ENCODE assay signal across 1 cellular context in the genomic region with DNA sequence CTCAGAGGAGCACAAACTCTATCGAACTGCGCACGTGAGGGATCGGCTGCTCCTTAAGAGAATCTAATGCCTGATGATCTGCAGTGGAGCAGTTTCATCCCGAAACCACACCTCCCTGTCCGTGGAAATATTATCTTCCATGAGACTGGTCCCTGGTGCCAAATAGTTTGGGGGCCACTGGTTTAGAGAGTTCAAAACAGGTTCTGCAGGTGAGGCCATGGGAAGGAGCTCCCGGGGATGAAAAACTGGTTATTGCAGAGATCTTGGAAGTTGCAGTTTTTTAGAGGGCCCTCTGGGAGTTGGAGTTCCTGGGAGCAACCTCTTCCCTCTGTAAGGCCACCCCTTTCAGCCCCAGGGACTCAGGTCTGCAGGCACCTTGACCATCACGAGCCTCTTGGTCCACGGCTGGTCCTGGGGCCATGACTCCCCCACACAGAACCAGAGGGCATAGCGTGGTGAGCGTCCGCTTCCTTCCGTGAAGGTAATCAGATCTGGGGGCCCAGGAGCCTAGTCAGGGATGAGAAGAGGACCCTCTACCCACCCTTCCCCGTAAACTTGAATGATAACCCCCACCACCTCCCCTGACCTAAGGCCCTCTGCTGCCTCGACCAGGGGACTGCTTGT.
A peak's percentile ranks its signal among the peaks of the same experiment; 100 is the strongest.
TF ChIP-seq lines count a peak whose summit lies in the region.

No MANE protein-coding gene starts in this region.

TF ChIP-seq in K562, 482 proteins besides CTCF, POLR2A, EP300 and RAD21:
- TF ChIP-seq RBFOX2 (IDR thresholded peaks at IDR 0.05; ENCODE audit: low read depth, low read length) = 0 out of 2 replicates have a peak, but pooled peaks have one; percentile 34
- TF ChIP-seq, protein P1, sequence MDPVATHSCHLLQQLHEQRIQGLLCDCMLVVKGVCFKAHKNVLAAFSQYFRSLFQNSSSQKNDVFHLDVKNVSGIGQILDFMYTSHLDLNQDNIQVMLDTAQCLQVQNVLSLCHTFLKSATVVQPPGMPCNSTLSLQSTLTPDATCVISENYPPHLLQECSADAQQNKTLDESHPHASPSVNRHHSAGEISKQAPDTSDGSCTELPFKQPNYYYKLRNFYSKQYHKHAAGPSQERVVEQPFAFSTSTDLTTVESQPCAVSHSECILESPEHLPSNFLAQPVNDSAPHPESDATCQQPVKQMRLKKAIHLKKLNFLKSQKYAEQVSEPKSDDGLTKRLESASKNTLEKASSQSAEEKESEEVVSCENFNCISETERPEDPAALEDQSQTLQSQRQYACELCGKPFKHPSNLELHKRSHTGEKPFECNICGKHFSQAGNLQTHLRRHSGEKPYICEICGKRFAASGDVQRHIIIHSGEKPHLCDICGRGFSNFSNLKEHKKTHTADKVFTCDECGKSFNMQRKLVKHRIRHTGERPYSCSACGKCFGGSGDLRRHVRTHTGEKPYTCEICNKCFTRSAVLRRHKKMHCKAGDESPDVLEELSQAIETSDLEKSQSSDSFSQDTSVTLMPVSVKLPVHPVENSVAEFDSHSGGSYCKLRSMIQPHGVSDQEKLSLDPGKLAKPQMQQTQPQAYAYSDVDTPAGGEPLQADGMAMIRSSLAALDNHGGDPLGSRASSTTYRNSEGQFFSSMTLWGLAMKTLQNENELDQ (CRISPR knock-in tag; IDR thresholded peaks at IDR 0.05; ENCODE audit: borderline replicate concordance) = no peak
TF ChIP-seq in K562: peak in this region for 1.
